Comparison of ENCODE assay signal across 1 cellular context in the genomic region with DNA sequence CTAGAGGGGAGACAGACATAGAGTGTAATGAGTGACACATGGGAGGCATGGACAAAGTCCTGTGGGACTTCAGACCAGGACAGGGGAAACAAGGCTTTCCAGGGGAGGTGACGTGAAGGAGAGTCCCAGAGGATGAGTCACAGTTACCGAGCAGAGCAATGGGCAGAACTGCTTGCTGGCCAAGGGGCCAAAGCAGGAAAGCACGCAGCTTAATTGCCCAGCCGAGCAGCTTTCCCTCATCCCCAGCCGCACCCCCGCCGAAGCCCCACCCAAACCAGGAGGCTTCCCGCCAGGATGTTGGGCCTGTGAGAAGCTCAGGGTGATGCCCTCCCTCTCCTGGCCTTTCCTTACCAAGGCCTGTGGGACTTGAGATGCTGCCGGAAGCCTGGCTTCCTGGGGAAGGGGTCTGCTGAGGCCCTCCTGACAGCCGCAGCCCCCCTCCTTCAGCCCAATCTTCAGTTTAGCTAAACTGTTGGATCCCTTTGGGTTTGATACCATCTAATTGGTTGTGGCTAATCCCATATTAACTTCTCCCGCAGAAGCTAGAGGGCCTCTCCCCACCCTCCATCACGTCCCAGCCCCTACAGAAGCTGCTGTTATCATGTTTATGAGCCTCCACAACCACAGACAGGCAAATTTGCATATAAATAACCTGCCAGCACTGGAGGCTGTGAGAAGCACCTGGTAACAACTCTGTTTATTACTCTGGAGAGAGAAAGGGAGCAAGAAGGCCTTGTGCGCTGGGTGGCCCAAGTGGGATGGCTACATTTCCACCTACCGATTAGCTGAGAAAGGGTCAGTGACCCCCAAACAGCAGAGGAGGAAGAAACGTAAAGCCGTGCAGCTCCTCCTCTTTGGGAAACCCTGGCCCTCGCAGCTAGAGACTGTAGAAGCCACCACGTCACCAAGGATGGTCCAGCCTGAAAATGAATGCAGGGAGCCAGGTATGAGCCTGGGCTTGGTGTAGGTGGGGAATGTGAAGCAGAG.
TF ChIP-seq lines count a peak whose summit lies in the region.

No MANE protein-coding gene starts in this region.

TF ChIP-seq in WTC11, 78 proteins besides CTCF, POLR2A, EP300 and RAD21 (continued from another document):
- TF ChIP-seq, protein P1, sequence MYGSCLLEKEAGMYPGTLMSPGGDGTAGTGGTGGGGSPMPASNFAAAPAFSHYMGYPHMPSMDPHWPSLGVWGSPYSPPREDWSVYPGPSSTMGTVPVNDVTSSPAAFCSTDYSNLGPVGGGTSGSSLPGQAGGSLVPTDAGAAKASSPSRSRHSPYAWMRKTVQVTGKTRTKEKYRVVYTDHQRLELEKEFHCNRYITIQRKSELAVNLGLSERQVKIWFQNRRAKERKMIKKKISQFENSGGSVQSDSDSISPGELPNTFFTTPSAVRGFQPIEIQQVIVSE (CRISPR knock-in tag; IDR thresholded peaks at IDR 0.05; ENCODE audit: borderline replicate concordance) = no peak
TF ChIP-seq in WTC11: peak in this region for 7.
